ENCODE assay signal across 12 cellular contexts in the genomic region with DNA sequence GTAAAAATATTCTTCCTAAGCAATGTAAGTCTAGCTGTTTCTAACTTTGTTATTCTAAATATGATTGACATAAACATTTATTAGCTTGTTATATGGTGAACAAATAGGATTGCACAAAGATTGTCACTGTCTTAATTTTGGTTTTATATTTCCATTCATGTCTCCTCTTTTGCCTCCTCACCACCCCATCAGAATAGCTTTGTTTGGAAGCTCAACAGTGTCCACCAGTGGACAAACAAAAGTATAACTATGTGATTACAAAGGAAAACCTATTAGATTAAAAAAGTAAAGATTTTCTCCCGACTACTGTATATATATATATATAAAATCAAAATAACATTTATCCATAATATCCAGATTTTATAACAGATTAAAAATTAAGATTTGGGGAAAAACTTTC.
DNase-seq lines count a peak whose midpoint lies in the region; ATAC-seq, FAIRE-seq and TF ChIP-seq lines count a peak whose summit lies in the region.
"Had no signal": no experiment of that assay in that cellular context is flagged by ENCODE, and none has a peak within 500 bp of the region (broad histone marks: within the 10 kb centered on the region; RNA-seq: fewer than 3 reads in every experiment).

No MANE protein-coding gene starts in this region.

- TF ChIP-seq CTCF in HepG2 (CRISPR knock-in tag; IDR thresholded peaks at IDR 0.05) (no peak), right lobe of liver (IDR thresholded peaks at IDR 0.05) (peak in 2 of 4 donors; percentile 19 to 25), chondrocyte (IDR thresholded peaks at IDR 0.05) (peak; percentile 13)

- H3K27me3 Mint-ChIP-seq in chondrocyte (ENCODE audit: low read depth), result no peaks in the 10 kb centered on the region

- H3K4me2 ChIP-seq in HepG2 (ENCODE audit: low read depth, low read length), result no peak overlapping the region

- no peaks in the 10 kb centered on the region for H3K36me3 Mint-ChIP-seq in chondrocyte (ENCODE audit: low read depth)

- in situ Hi-C loops in HepG2 (cut with HindIII; ENCODE audit: extremely low pct_ligation_motif_present, low pct_unique_long_range_greater_than_20kb), result no loop called here

- DNase-seq in HepG2 (ENCODE audit: low spot score) (no peak), right lobe of liver (no peak), NCI-H69 (lab: John Stamatoyannopoulos, UW) (peak; percentile 6), chondrocyte (ENCODE audit: low spot score) (no peak), HTR-8/SVneo (ENCODE audit: insufficient read length, low spot score) (no peak), mesenteric fat pad (ENCODE audit: low spot score) (no peak)
- no peak for DNase-seq in effector CD8-positive, alpha-beta T cell (lab: John Stamatoyannopoulos, UW)
- DNase-seq: activated CD4-positive, CD25-positive, alpha-beta regulatory T cell treated with anti-CD3 and anti-CD28 coated beads, Interleukin-2, amount 50 U/mL, for 72 hours; activated T-cell treated with anti-CD3 and anti-CD28 coated beads, Interleukin-2, amount 50 U/mL, for 4 hours; islet precursor cell; thyroid gland had no signal

- no peak overlapping the region for H2AFZ ChIP-seq in HepG2 (ENCODE audit: low read length)

- TF ChIP-seq EP300 in HepG2 (IDR thresholded peaks at IDR 0.05; ENCODE audit: low read depth in 2 of 2, low read length in 2 of 2), result no peak
- TF ChIP-seq EP300 in HepG2 (CRISPR knock-in tag; IDR thresholded peaks at IDR 0.05; ENCODE audit: borderline replicate concordance), result no peak

- CTCF ChIA-PET in HepG2 (lab: Yijun Ruan, JAX; ENCODE audit: low intra/inter-chr PET ratio, low total read pairs), result no interaction called here

- H3K9me3 Mint-ChIP-seq in chondrocyte (ENCODE audit: low read depth), result peaks cover 15% of the 10 kb centered on the region
- H3K9me3 Mint-ChIP-seq: activated T-cell treated with anti-CD3 and anti-CD28 coated beads, Interleukin-2, amount 50 U/mL, for 4 hours had no signal

- H3K27ac ChIP-seq in HepG2 (ENCODE audit: extremely low read length, insufficient read depth, low read length) (no peak overlapping the region), right lobe of liver (no peak overlapping the region)
- H3K27ac ChIP-seq: thyroid gland had no signal

- no peak for FAIRE-seq in HepG2 (lab: Jason Lieb, UNC)
- FAIRE-seq in HTR-8/SVneo (lab: Jason Lieb, UNC), result no peak

- 0% methylated on average over 1 of the region's 1 CpG for WGBS in HepG2 (ENCODE audit: low lambda C conversion rate)
- 12% methylated on average over 1 of the region's 1 CpG for WGBS in right lobe of liver (ENCODE audit: insufficient coverage, low coverage, low lambda C conversion rate, missing lambda C conversion rate)

- H3K9ac ChIP-seq in HepG2 (ENCODE audit: insufficient read depth, low read depth, low read length), result no peak overlapping the region

- TF ChIP-seq RAD21 in HepG2 (CRISPR knock-in tag; IDR thresholded peaks at IDR 0.05), result no peak

- intact Hi-C loops in HepG2 (cut with micrococcal nuclease; ENCODE audit: unreplicated experiment), result no loop called here
- intact Hi-C loops in right lobe of liver (cut with DNase I), result no loop called here

- H3K9me3 ChIP-seq in HepG2 (ENCODE audit: low read length) (no peaks in the 10 kb centered on the region), right lobe of liver (no peaks in the 10 kb centered on the region)
- H3K9me3 ChIP-seq: thyroid gland had no signal

- no peak for ATAC-seq in HepG2
- no peak for ATAC-seq in right lobe of liver
- ATAC-seq in HG03354 (IDR thresholded peaks at IDR 0.05; ENCODE audit: poor library complexity, severe bottlenecking, unreplicated experiment), result no peak
- ATAC-seq: activated T-cell treated with anti-CD3 and anti-CD28 coated beads, Interleukin-2, amount 50 U/mL, for 4 hours had no signal

- no peaks in the 10 kb centered on the region for H3K36me3 ChIP-seq in HepG2 (replicated peaks in 1 of 2; ENCODE audit: control insufficient read depth in 1 of 2, insufficient read depth in 2 of 2, low read length in 2 of 2)
- H3K36me3 ChIP-seq in right lobe of liver, result no peaks in the 10 kb centered on the region
- H3K36me3 ChIP-seq: thyroid gland had no signal

- no peaks in the 10 kb centered on the region for H3K4me1 ChIP-seq in HepG2 (ENCODE audit: insufficient read depth, low read length)
- H3K4me1 ChIP-seq in right lobe of liver, result no peaks in the 10 kb centered on the region
- H3K4me1 ChIP-seq: thyroid gland had no signal

- no peak overlapping the region for H3K27ac Mint-ChIP-seq in chondrocyte (ENCODE audit: unreplicated experiment)

- H3K4me3 Mint-ChIP-seq in chondrocyte (ENCODE audit: unreplicated experiment), result no peak overlapping the region
- H3K4me3 Mint-ChIP-seq: activated T-cell treated with anti-CD3 and anti-CD28 coated beads, Interleukin-2, amount 50 U/mL, for 4 hours had no signal

- no peaks in the 10 kb centered on the region for H3K4me1 Mint-ChIP-seq in chondrocyte (ENCODE audit: low read depth)

- no peak overlapping the region for H3K4me3 ChIP-seq in HepG2 (replicated peaks in 1 of 3; ENCODE audit: insufficient read depth in 1 of 3, low read depth in 2 of 3, low read length in 3 of 3)
- no peak overlapping the region for H3K4me3 ChIP-seq in right lobe of liver
- H3K4me3 ChIP-seq: thyroid gland had no signal

- TF ChIP-seq POLR2A in HepG2 (IDR thresholded peaks at IDR 0.05; ENCODE audit: insufficient read depth in 1 of 2, low read depth in 2 of 2, low read length in 2 of 2) (no peak), right lobe of liver (IDR thresholded peaks at IDR 0.05) (no peak)

- no peaks in the 10 kb centered on the region for H4K20me1 ChIP-seq in HepG2 (ENCODE audit: insufficient read depth, low read length)

- POLR2A ChIA-PET in HepG2 (lab: Yijun Ruan, JAX), result no interaction called here

- H3K79me2 ChIP-seq in HepG2 (ENCODE audit: insufficient read depth, low read length), result no peaks in the 10 kb centered on the region

- H3K27me3 ChIP-seq in HepG2 (ENCODE audit: control insufficient read depth in 1 of 2, insufficient read depth in 2 of 2, low read length in 2 of 2) (no peaks in the 10 kb centered on the region), right lobe of liver (no peaks in the 10 kb centered on the region)
- H3K27me3 ChIP-seq: thyroid gland had no signal

- BruUV-seq in HepG2 (replicated peaks; lab: Mats Ljungman, UMichigan), result no TSS peak

TF ChIP-seq in HepG2, 621 proteins besides CTCF, POLR2A, EP300 and RAD21:
- TF ChIP-seq ZNF790 (CRISPR knock-in tag; IDR thresholded peaks at IDR 0.05; ENCODE audit: borderline replicate concordance), result no peak
- no peak for TF ChIP-seq MIER3 (CRISPR knock-in tag; IDR thresholded peaks at IDR 0.05; ENCODE audit: borderline replicate concordance)
- TF ChIP-seq STAG1 (CRISPR knock-in tag; IDR thresholded peaks at IDR 0.05), result 0 out of 2 replicates have a peak, but pooled peaks have one; percentile 15
- TF ChIP-seq, protein P1, sequence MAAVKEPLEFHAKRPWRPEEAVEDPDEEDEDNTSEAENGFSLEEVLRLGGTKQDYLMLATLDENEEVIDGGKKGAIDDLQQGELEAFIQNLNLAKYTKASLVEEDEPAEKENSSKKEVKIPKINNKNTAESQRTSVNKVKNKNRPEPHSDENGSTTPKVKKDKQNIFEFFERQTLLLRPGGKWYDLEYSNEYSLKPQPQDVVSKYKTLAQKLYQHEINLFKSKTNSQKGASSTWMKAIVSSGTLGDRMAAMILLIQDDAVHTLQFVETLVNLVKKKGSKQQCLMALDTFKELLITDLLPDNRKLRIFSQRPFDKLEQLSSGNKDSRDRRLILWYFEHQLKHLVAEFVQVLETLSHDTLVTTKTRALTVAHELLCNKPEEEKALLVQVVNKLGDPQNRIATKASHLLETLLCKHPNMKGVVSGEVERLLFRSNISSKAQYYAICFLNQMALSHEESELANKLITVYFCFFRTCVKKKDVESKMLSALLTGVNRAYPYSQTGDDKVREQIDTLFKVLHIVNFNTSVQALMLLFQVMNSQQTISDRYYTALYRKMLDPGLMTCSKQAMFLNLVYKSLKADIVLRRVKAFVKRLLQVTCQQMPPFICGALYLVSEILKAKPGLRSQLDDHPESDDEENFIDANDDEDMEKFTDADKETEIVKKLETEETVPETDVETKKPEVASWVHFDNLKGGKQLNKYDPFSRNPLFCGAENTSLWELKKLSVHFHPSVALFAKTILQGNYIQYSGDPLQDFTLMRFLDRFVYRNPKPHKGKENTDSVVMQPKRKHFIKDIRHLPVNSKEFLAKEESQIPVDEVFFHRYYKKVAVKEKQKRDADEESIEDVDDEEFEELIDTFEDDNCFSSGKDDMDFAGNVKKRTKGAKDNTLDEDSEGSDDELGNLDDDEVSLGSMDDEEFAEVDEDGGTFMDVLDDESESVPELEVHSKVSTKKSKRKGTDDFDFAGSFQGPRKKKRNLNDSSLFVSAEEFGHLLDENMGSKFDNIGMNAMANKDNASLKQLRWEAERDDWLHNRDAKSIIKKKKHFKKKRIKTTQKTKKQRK (IDR thresholded peaks at IDR 0.05; ENCODE audit: low read length), result no peak
- TF ChIP-seq, protein P2, sequence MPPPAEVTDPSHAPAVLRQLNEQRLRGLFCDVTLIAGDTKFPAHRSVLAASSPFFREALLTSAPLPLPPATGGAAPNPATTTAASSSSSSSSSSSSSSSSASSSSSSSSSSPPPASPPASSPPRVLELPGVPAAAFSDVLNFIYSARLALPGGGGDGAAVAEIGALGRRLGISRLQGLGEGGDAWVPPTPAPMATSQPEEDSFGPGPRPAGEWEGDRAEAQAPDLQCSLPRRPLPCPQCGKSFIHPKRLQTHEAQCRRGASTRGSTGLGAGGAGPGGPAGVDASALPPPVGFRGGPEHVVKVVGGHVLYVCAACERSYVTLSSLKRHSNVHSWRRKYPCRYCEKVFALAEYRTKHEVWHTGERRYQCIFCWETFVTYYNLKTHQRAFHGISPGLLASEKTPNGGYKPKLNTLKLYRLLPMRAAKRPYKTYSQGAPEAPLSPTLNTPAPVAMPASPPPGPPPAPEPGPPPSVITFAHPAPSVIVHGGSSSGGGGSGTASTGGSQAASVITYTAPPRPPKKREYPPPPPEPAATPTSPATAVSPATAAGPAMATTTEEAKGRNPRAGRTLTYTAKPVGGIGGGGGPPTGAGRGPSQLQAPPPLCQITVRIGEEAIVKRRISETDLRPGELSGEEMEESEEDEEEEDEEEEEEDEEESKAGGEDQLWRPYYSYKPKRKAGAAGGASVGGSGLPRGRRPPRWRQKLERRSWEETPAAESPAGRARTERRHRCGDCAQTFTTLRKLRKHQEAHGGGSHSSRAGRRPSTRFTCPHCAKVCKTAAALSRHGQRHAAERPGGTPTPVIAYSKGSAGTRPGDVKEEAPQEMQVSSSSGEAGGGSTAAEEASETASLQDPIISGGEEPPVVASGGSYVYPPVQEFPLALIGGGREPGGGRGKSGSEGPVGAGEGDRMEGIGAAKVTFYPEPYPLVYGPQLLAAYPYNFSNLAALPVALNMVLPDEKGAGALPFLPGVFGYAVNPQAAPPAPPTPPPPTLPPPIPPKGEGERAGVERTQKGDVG (CRISPR knock-in tag; IDR thresholded peaks at IDR 0.05; ENCODE audit: borderline replicate concordance), result no peak
